Comparison of ENCODE assay signal across 8 cellular contexts in the genomic region with DNA sequence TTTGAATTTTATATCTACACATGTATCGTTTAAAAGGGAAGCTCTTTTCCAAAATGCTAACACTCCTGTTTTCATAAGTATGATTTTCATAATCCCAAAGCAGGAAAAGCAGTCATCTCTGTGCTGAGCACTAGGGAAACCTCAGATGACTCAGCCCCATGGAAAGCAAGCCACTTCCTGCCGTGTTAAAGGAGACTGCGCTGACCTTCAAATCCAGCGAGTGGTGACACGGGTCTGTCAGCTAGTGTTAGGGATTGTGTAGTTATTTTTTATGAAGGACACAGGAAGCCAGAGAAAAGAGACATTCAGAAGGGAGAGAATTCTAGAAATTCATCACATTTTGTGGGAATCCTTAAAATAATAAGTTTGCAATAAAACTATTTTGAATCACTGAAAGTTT. TPM values are rescaled to one million over a fixed set of nuclear protein-coding genes. Genes with fewer than 3 reads are reported as not detected.
DNase-seq lines count a peak whose midpoint lies in the region; ATAC-seq and TF ChIP-seq lines count a peak whose summit lies in the region.

No MANE protein-coding gene starts in this region.

- H3K4me3 ChIP-seq in fibroblast of the aortic adventitia (ENCODE audit: low read depth, low read length), result no peak overlapping the region

- intact Hi-C loops in sciatic nerve (cut with DNase I), result no loop called here

- DNase-seq in SIG-M5 treated with dmso at 0.1 percent for 504 hours (lab: John Stamatoyannopoulos, UW; ENCODE audit: unreplicated experiment) (peak; percentile 85), SIG-M5 (lab: John Stamatoyannopoulos, UW) (no peak), SW480 (ENCODE audit: low spot score) (peak; percentile 99), fibroblast of the aortic adventitia (ENCODE audit: low read depth) (peak; percentile 75), sciatic nerve (ENCODE audit: low spot score) (peak; percentile 66), activated gamma-delta T cell (lab: John Stamatoyannopoulos, UW) (no peak), NCI-H526 (lab: John Stamatoyannopoulos, UW) (no peak)

- TF ChIP-seq CTCF in fibroblast of the aortic adventitia (IDR thresholded peaks at IDR 0.05; ENCODE audit: insufficient read depth, low read length), result no peak

- ATAC-seq in sciatic nerve (peak; percentile 86), HG02610 (IDR thresholded peaks at IDR 0.05; ENCODE audit: unreplicated experiment) (no peak)

RNA-seq across cellular contexts. Expression of gene CD93, which starts 57.0 kb away (rescaled TPM):
- total RNA-seq in fibroblast of the aortic adventitia (ENCODE audit: low replicate concordance), result 0.27 and 2.0 TPM in 2 replicates
- 81.0 TPM for total RNA-seq in sciatic nerve

Comparison
In these comparisons a context has a peak if more than half of its experiments do, and no peak if none do; other contexts are left out.
1. DNase-seq: peak in SIG-M5 treated with dmso at 0.1 percent for 504 hours (single experiment), SW480 (single experiment), fibroblast of the aortic adventitia (single experiment) and sciatic nerve (single experiment); none in SIG-M5 (single experiment), activated gamma-delta T cell (single experiment) and NCI-H526 (0 of 2).
2. RNA of gene CD93, which starts 57.0 kb away (total RNA-seq): 81.0 TPM in sciatic nerve (single experiment); 0.27 to 2.0 TPM in fibroblast of the aortic adventitia; every median in the first group is over 10 times any median in the second.